34 cellular contexts compared by ENCODE assay signal in genomic region chr13:107497661-107498060, GRCh38.
"Had no signal": no experiment of that assay in that cellular context is flagged by ENCODE, and none has a peak within 500 bp of the region (broad histone marks: within the 10 kb centered on the region; RNA-seq: fewer than 3 reads in every experiment).

No MANE protein-coding gene starts in this region.

- H3K36me3 ChIP-seq: MG63 had no signal

- H3K27me3 ChIP-seq: MG63 had no signal

- H3K4me2 ChIP-seq: KMS-11 had no signal

- H3K9ac ChIP-seq: KMS-11 had no signal

- DNase-seq: Karpas-422, Kasumi-1, MG63, MM.1S, MV-4-11, NCI-H1048, NCI-H1092, NCI-H1092 treated with DMSO at 0.1 percent for 48 hours, NCI-H1105, NCI-H1105 treated with DMSO at 0.1 percent for 48 hours, NCI-H1417, NCI-H1417 treated with DMSO at 0.1 percent for 48 hours, NCI-H1436, NCI-H1436 treated with DMSO at 0.1 percent for 48 hours, NCI-H146, NCI-H1694, NCI-H1694 treated with DMSO at 0.1 percent for 48 hours, NCI-H187, NCI-H187 treated with DMSO at 0.1 percent for 48 hours, NCI-H1930, NCI-H2029, NCI-H2029 treated with DMSO at 0.1 percent for 48 hours, NCI-H2081, NCI-H2081 treated with DMSO at 0.1 percent for 48 hours, NCI-H2107, NCI-H2171, NCI-H2171 treated with DMSO at 0.1 percent for 48 hours, NCI-H2227 treated with DMSO at 0.1 percent for 48 hours, NCI-H226, NCI-H345, NCI-H446, NCI-H446 treated with DMSO at 0.1 percent for 48 hours, NCI-H510A had no signal

- H3K27ac ChIP-seq: KMS-11 had no signal
